ENCODE assay signal across 8 cellular contexts in genomic region chr6:5998741-5999687, GRCh38. TPM values are rescaled to one million over a fixed set of nuclear protein-coding genes. Genes with fewer than 3 reads are reported as not detected.
DNase-seq lines count a peak whose midpoint lies in the region; ATAC-seq and TF ChIP-seq lines count a peak whose summit lies in the region.

No MANE protein-coding gene starts in this region.

- TF ChIP-seq CTCF in GM13977 (IDR thresholded peaks at IDR 0.05; ENCODE audit: extremely low read depth, insufficient read depth, missing control alignments) (no peak), hepatocyte (IDR thresholded peaks at IDR 0.05; ENCODE audit: poor library complexity) (no peak)

- DNase-seq in GM13977 (ENCODE audit: low spot score) (peak; percentile 42), hepatocyte (ENCODE audit: low spot score) (no peak), SW480 (ENCODE audit: low spot score) (no peak)
- peak; percentile 34 to 48 for DNase-seq in activated T-cell treated with anti-CD3 and anti-CD28 coated beads, Interleukin-2, amount 50 U/mL, for 48 hours
- DNase-seq in stimulated activated CD4-positive, alpha-beta T cell treated with anti-CD3 and anti-CD28 coated beads, Interleukin-15, amount 100 ng/mL, for 24 hours, result no peak

- H3K9ac ChIP-seq in skeletal muscle satellite cell (ENCODE audit: low read depth, low read length), result peak overlapping the region; percentile 31

- peaks cover 22% of the 10 kb centered on the region for H3K4me1 ChIP-seq in hepatocyte (ENCODE audit: insufficient read depth)
- H3K4me1 ChIP-seq in skeletal muscle satellite cell (ENCODE audit: control insufficient read depth, insufficient read depth, low read length), result peaks cover 13% of the 10 kb centered on the region

- ATAC-seq in GM21447 (IDR thresholded peaks at IDR 0.05; ENCODE audit: unreplicated experiment) (no peak), GM18520 (IDR thresholded peaks at IDR 0.05; ENCODE audit: unreplicated experiment) (no peak)

- H3K27me3 ChIP-seq in hepatocyte, result peaks cover 100% of the 10 kb centered on the region
- H3K27me3 ChIP-seq in skeletal muscle satellite cell (ENCODE audit: control insufficient read depth, insufficient read depth, low read length), result peaks cover 65% of the 10 kb centered on the region

- in situ Hi-C loops in GM13977 (cut with MboI; ENCODE audit: low pct_unique_long_range_greater_than_20kb, low sequenced_read_pairs, unreplicated experiment), result loop anchor here (25.0 kb wide), 1 partner anchor 537 kb away; no protein-coding TSS in a partner anchor

- no peak overlapping the region for H3K4me3 ChIP-seq in hepatocyte
- H3K4me3 ChIP-seq in skeletal muscle satellite cell (ENCODE audit: low read length), result peak overlapping the region; percentile 62

- no peak overlapping the region for H3K27ac ChIP-seq in hepatocyte

- no peaks in the 10 kb centered on the region for H3K79me2 ChIP-seq in hepatocyte

- H3K4me2 ChIP-seq in hepatocyte (peak overlapping the region; percentile 69), skeletal muscle satellite cell (ENCODE audit: low read length) (peak overlapping the region; percentile 82)

- H3K36me3 ChIP-seq in hepatocyte (replicated peaks; ENCODE audit: insufficient read depth, low read depth), result no peaks in the 10 kb centered on the region
- peaks cover 2% of the 10 kb centered on the region for H3K36me3 ChIP-seq in skeletal muscle satellite cell (ENCODE audit: insufficient read depth, low read length)

- peak overlapping the region; percentile 6 for H2AFZ ChIP-seq in hepatocyte

- H3K9me2 ChIP-seq in hepatocyte (replicated peaks; ENCODE audit: insufficient read depth), result no peaks in the 10 kb centered on the region

- 2% methylated on average over 45 of the region's 59 CpGs for WGBS in hepatocyte (ENCODE audit: low lambda C conversion rate, missing lambda C conversion rate)

- H3K9me3 ChIP-seq in hepatocyte (ENCODE audit: low read depth), result no peaks in the 10 kb centered on the region
- H3K9me3 ChIP-seq in skeletal muscle satellite cell (replicated peaks; ENCODE audit: low read length), result peaks cover 3% of the 10 kb centered on the region

- H4K20me1 ChIP-seq in hepatocyte (ENCODE audit: insufficient read depth, poor library complexity, severe bottlenecking), result no peaks in the 10 kb centered on the region

RNA-seq across cellular contexts. Expression of gene NRN1, which starts 7.7 kb away (rescaled TPM):
- not detected in 2 replicates for total RNA-seq in hepatocyte
- polyA plus RNA-seq in hepatocyte, result not detected in 2 replicates
- 29.2 and 36.9 TPM in 2 replicates for total RNA-seq in skeletal muscle satellite cell (2012; rRNA removed)

Comparison
In these comparisons a context has a peak if more than half of its experiments do, and no peak if none do; other contexts are left out.
1. DNase-seq: peak in GM13977 (single experiment) and activated T-cell treated with anti-CD3 and anti-CD28 coated beads, Interleukin-2, amount 50 U/mL, for 48 hours (2 of 2); none in hepatocyte (single experiment), SW480 (single experiment) and stimulated activated CD4-positive, alpha-beta T cell treated with anti-CD3 and anti-CD28 coated beads, Interleukin-15, amount 100 ng/mL, for 24 hours (single experiment).